In genomic region chr2:201071305-201072200, GRCh38 we compare ENCODE assay signal across 8 cellular contexts. TPM values are rescaled to one million over a fixed set of nuclear protein-coding genes. Genes with fewer than 3 reads are reported as not detected.
DNase-seq lines count a peak whose midpoint lies in the region; ATAC-seq and TF ChIP-seq lines count a peak whose summit lies in the region.

Gene HYCC2 (minus strand): TSS chr2:201071671. CDS start chr2:201024009, 47,662 bp downstream.
Gene NDUFB3 (plus strand): TSS chr2:201072001. CDS start chr2:201078883, 6,882 bp downstream.

- peaks cover 4% of the 10 kb centered on the region; the same call in 1 of the 2 replicates for H3F3A ChIP-seq in PC-9 (ENCODE audit: insufficient read depth, low read depth)

- WGBS in esophagus, 2 donors: 0% methylated on average over 47 to 48 of the region's 48 CpGs

- intact Hi-C loops in PC-9 (cut with micrococcal nuclease; ENCODE audit: unreplicated experiment): loop anchor here (1.0 to 5.0 kb wide), 6 partner anchors 46 to 161 kb away; partner anchors contain the start of genes CFLAR and ORC2

- CTCF ChIA-PET in PC-9 (lab: Charles Lee): no interaction called here

- in situ Hi-C loops in KBM-7 (cut with MboI; ENCODE audit: low pct_unique_long_range_greater_than_20kb, low sequenced_read_pairs): no loop called here

- no peaks in the 10 kb centered on the region for H3K9me3 ChIP-seq in PC-9 (ENCODE audit: insufficient read depth, low read depth)
- H3K9me3 ChIP-seq in esophagus (ENCODE audit: control insufficient read depth in 2 of 2, insufficient read depth in 1 of 2, low read depth in 1 of 2, low read length in 1 of 2): peaks cover 0 to 2% of the 10 kb centered on the region in 2 donors
- H3K9me3 ChIP-seq in mucosa of stomach (ENCODE audit: control insufficient read depth, low read length): no peaks in the 10 kb centered on the region

- DNase-seq in DMS79 (lab: John Stamatoyannopoulos, UW) (peak; percentile 80), KBM-7 (peak; percentile 98), PC-9 (peak; percentile 84 to 92)
- DNase-seq in activated T-cell treated with anti-CD3 and anti-CD28 coated beads, Interleukin-2, amount 50 U/mL, for 1 hour: peak; percentile 89
- DNase-seq in stimulated activated CD8-positive, alpha-beta memory T cell treated with anti-CD3 and anti-CD28 coated beads, Interleukin-7, amount 100 ng/mL, for 1 hour (ENCODE audit: low read depth in 2 of 2): peak; percentile 81 to 84

- H3K36me3 ChIP-seq in PC-9 (ENCODE audit: low read depth) (no peaks in the 10 kb centered on the region), esophagus (ENCODE audit: control insufficient read depth in 2 of 2, insufficient read depth in 2 of 2, low read length in 1 of 2) (no peaks in the 10 kb centered on the region), mucosa of stomach (ENCODE audit: control insufficient read depth, insufficient read depth, low read length) (no peaks in the 10 kb centered on the region)

- H4K20me1 ChIP-seq in PC-9 (ENCODE audit: insufficient read depth): no peaks in the 10 kb centered on the region

- H3K79me2 ChIP-seq in PC-9 (ENCODE audit: low read depth): peaks cover 69% of the 10 kb centered on the region

- peak within 1 kb of the TSS; percentile 88 for H2AFZ ChIP-seq in PC-9

- peak within 1 kb of the TSS; percentile 66 for H3K4me3 ChIP-seq in PC-9
- H3K4me3 ChIP-seq in esophagus (ENCODE audit: low read depth in 1 of 2, low read length in 2 of 2): peak within 1 kb of the TSS; percentile 97
- H3K4me3 ChIP-seq in mucosa of stomach (ENCODE audit: low read length): peak within 1 kb of the TSS; percentile 85

- H3K9ac ChIP-seq in mucosa of stomach (ENCODE audit: low read length): peak within 1 kb of the TSS; percentile 97

- peaks cover 18% of the 10 kb centered on the region for H3K4me1 ChIP-seq in PC-9 (replicated peaks; ENCODE audit: insufficient read depth)
- H3K4me1 ChIP-seq in esophagus (ENCODE audit: control insufficient read depth in 2 of 2, insufficient read depth in 2 of 2, low read length in 1 of 2): no peaks in the 10 kb centered on the region
- H3K4me1 ChIP-seq in mucosa of stomach (ENCODE audit: control insufficient read depth, insufficient read depth, low read length): peaks cover 9% of the 10 kb centered on the region

- H3K27me3 ChIP-seq in PC-9 (ENCODE audit: insufficient read depth, low read depth) (no peaks in the 10 kb centered on the region), esophagus (ENCODE audit: control insufficient read depth in 1 of 2, insufficient read depth in 2 of 2, low read length in 2 of 2) (no peaks in the 10 kb centered on the region), mucosa of stomach (ENCODE audit: control insufficient read depth, insufficient read depth, low read length) (no peaks in the 10 kb centered on the region)

- no peaks in the 10 kb centered on the region for H3K9me2 ChIP-seq in PC-9 (ENCODE audit: insufficient read depth)

- H3K4me2 ChIP-seq in PC-9: peak within 1 kb of the TSS; percentile 96

- no TSS peak for BruUV-seq in PC-9 (replicated peaks; lab: Mats Ljungman, UMichigan)

- POLR2A ChIA-PET in PC-9 (lab: Charles Lee; ENCODE audit: unreplicated experiment): interaction anchor here (0.7 kb wide), 2 partner anchors 162 to 182 kb away, joined by 3 read pairs; no protein-coding TSS in a partner anchor

- peak; percentile 37; the same call in 1 of the 2 replicates for TF ChIP-seq CTCF in PC-9 (conservative IDR thresholded peaks at IDR 0.05)

- ATAC-seq in GM21717 (IDR thresholded peaks at IDR 0.05; ENCODE audit: unreplicated experiment): peak; percentile 97

- peak within 1 kb of the TSS; percentile 72 for H3K27ac ChIP-seq in PC-9
- peak within 1 kb of the TSS; percentile 89 to 96 for H3K27ac ChIP-seq in esophagus (ENCODE audit: low read depth in 2 of 2, low read length in 1 of 2)

RNA-seq across cellular contexts. Expression of gene HYCC2, which starts in this region (rescaled TPM):
- total RNA-seq in PC-9 (2021): 8.8 and 10.7 TPM in 2 replicates
- polyA plus RNA-seq in esophagus: 1 to 10 TPM; 2.8 to 8.4 TPM

RNA-seq across cellular contexts. Expression of gene NDUFB3, which starts in this region (rescaled TPM):
- total RNA-seq in PC-9 (2021): 93.1 and 96.7 TPM in 2 replicates
- 100 to 1,000 TPM in 1 of 2 donors, 10 to 100 TPM in 1; 70.5 to 116 TPM for polyA plus RNA-seq in esophagus

Comparison
In these comparisons a context has a peak if more than half of its experiments do, and no peak if none do; other contexts are left out.
1. Peak in every context shown above with its lines: DNase-seq, ATAC-seq, H3K4me3 ChIP-seq and H3K27ac ChIP-seq.